1 cellular context compared by ENCODE assay signal in the genomic region with DNA sequence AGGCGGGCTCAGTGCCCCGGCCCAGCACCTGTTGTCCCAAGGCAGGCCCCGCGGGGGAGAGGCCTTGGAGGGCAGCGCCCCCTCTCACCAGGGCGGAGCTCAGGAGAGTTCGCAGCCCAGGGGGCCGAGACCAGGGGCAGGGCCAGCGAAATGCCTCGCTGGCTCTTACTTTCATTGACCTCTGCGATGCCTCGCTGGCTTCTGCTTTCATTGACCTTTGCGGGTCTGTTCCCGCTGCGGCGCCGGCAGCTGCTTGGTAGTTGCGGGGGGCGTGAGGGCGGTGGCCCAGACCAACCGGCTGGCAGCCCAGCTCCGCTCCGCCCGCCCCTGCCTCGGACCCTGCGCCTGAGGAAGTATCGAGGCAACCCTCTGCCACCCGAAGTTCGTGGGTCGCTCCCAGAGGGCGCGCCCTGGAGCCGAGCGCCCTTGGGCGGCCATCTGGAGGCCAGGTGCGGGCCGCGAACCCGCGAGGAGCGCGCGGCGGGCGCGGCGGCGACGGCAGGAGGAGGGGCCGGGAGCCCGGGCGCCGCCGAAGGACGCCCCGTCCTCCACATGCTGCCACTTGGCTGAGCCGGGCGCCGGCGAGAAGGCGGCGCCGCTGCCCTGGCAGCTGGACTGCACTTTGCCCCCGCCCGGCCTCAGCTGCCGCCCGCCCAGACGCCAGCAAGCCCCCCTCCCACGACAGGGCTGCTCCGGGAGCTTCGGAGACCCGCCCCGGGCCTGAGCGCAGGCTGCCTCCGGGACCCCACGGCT.
TF ChIP-seq lines count a peak whose summit lies in the region.

No MANE protein-coding gene starts in this region.

TF ChIP-seq in GM12878, 131 proteins besides CTCF, POLR2A, EP300 and RAD21 (continued from another document and continues in another):
- TF ChIP-seq POLR2AphosphoS5 (IDR thresholded peaks at IDR 0.05; ENCODE audit: low read length) (no peak), ATF7 (IDR thresholded peaks at IDR 0.05; ENCODE audit: low read depth) (no peak), ATF3 (IDR thresholded peaks at IDR 0.05; ENCODE audit: borderline replicate concordance, extremely low read depth, low read depth, low read length) (no peak), PRDM15 (CRISPR knock-in tag; IDR thresholded peaks at IDR 0.05) (no peak), SMARCA5 (IDR thresholded peaks at IDR 0.05) (no peak), ZZZ3 (IDR thresholded peaks at IDR 0.05; ENCODE audit: control insufficient read depth, insufficient read length, low read depth) (no peak), IRF4 (IDR thresholded peaks at IDR 0.05; ENCODE audit: low read depth, low read length) (no peak), RB1 (IDR thresholded peaks at IDR 0.05; ENCODE audit: borderline replicate concordance) (no peak), ZBTB11 (CRISPR knock-in tag; IDR thresholded peaks at IDR 0.05) (no peak), RELA (IDR thresholded peaks at IDR 0.05; ENCODE audit: borderline replicate concordance, partially characterized antibody) (no peak), POU2F2 (IDR thresholded peaks at IDR 0.05; ENCODE audit: borderline replicate concordance, low read depth, low read length) (no peak), KAT2A (conservative IDR thresholded peaks at IDR 0.05; ENCODE audit: control insufficient read depth, low read depth, low read length) (no peak), PAX5 (IDR thresholded peaks at IDR 0.05; ENCODE audit: borderline replicate concordance, low read depth, low read length) (no peak), MAX (IDR thresholded peaks at IDR 0.05; ENCODE audit: low read depth, low read length) (no peak), MYC (IDR thresholded peaks at IDR 0.05; ENCODE audit: insufficient read depth, insufficient read length, insufficient replicate concordance, low read length, severe bottlenecking) (no peak), NFXL1 (IDR thresholded peaks at IDR 0.05; ENCODE audit: borderline replicate concordance) (no peak), EZH2 (IDR thresholded peaks at IDR 0.05; ENCODE audit: borderline replicate concordance, control insufficient read depth, low read depth, low read length) (no peak), FOXM1 (IDR thresholded peaks at IDR 0.05; ENCODE audit: low read depth, low read length) (no peak), MTA3 (IDR thresholded peaks at IDR 0.05; ENCODE audit: borderline replicate concordance, low read length) (no peak), USF2 (IDR thresholded peaks at IDR 0.05; ENCODE audit: borderline replicate concordance, low read depth, low read length) (no peak), SREBF1 (IDR thresholded peaks at IDR 0.05; ENCODE audit: low read length) (no peak), NR2C1 (IDR thresholded peaks at IDR 0.05) (peak; percentile 6; the same call in 1 of the 2 replicates), ZBTB4 (CRISPR knock-in tag; IDR thresholded peaks at IDR 0.05) (no peak), WRNIP1 (IDR thresholded peaks at IDR 0.05; ENCODE audit: borderline replicate concordance, low read depth, low read length) (no peak), CHD1 (IDR thresholded peaks at IDR 0.05; ENCODE audit: low read depth, low read length) (no peak), HDGF (IDR thresholded peaks at IDR 0.05) (peak; percentile 66), RCOR1 (conservative IDR thresholded peaks at IDR 0.05; ENCODE audit: low read depth, low read length) (no peak), EED (IDR thresholded peaks at IDR 0.05; ENCODE audit: low read depth) (no peak), CEBPB (IDR thresholded peaks at IDR 0.05; ENCODE audit: borderline replicate concordance in 1 of 2, low read depth in 2 of 2, low read length in 2 of 2) (no peak), YY1 (IDR thresholded peaks at IDR 0.05; ENCODE audit: low read depth, low read length) (0 out of 2 replicates have a peak, but pooled peaks have one; percentile 32), NBN (IDR thresholded peaks at IDR 0.05) (no peak), RUNX3 (IDR thresholded peaks at IDR 0.05; ENCODE audit: low read length) (peak; percentile 13; the same call in 1 of the 2 replicates), KDM1A (IDR thresholded peaks at IDR 0.05; ENCODE audit: borderline replicate concordance) (no peak), ZNF592 (IDR thresholded peaks at IDR 0.05) (no peak)
- TF ChIP-seq, protein P1, sequence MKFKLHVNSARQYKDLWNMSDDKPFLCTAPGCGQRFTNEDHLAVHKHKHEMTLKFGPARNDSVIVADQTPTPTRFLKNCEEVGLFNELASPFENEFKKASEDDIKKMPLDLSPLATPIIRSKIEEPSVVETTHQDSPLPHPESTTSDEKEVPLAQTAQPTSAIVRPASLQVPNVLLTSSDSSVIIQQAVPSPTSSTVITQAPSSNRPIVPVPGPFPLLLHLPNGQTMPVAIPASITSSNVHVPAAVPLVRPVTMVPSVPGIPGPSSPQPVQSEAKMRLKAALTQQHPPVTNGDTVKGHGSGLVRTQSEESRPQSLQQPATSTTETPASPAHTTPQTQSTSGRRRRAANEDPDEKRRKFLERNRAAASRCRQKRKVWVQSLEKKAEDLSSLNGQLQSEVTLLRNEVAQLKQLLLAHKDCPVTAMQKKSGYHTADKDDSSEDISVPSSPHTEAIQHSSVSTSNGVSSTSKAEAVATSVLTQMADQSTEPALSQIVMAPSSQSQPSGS (IDR thresholded peaks at IDR 0.05; ENCODE audit: low read length): no peak
- TF ChIP-seq, protein P2, sequence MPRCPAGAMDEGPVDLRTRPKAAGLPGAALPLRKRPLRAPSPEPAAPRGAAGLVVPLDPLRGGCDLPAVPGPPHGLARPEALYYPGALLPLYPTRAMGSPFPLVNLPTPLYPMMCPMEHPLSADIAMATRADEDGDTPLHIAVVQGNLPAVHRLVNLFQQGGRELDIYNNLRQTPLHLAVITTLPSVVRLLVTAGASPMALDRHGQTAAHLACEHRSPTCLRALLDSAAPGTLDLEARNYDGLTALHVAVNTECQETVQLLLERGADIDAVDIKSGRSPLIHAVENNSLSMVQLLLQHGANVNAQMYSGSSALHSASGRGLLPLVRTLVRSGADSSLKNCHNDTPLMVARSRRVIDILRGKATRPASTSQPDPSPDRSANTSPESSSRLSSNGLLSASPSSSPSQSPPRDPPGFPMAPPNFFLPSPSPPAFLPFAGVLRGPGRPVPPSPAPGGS (IDR thresholded peaks at IDR 0.05; ENCODE audit: borderline replicate concordance, insufficient read depth, low read depth, low read length, poor library complexity, severe bottlenecking): no peak
